Comparison of ENCODE assay signal across 17 cellular contexts in genomic region chr19:36103040-36103626, GRCh38. TPM values are rescaled to one million over a fixed set of nuclear protein-coding genes. Genes with fewer than 3 reads are reported as not detected.
DNase-seq lines count a peak whose midpoint lies in the region; TF ChIP-seq lines count a peak whose summit lies in the region.
"Had no signal": no experiment of that assay in that cellular context is flagged by ENCODE, and none has a peak within 500 bp of the region (broad histone marks: within the 10 kb centered on the region; RNA-seq: fewer than 3 reads in every experiment).

No MANE protein-coding gene starts in this region.

- H3K9me3 Mint-ChIP-seq in Calu3 (ENCODE audit: low read depth, unreplicated experiment) = no peaks in the 10 kb centered on the region
- H3K9me3 Mint-ChIP-seq: CD4-positive, CD25-positive, alpha-beta regulatory T cell had no signal

- intact Hi-C loops in Calu3 (cut with micrococcal nuclease; ENCODE audit: unreplicated experiment) = no loop called here

- H3K27me3 Mint-ChIP-seq in Calu3 (ENCODE audit: unreplicated experiment) = no peaks in the 10 kb centered on the region
- H3K27me3 Mint-ChIP-seq: CD4-positive, CD25-positive, alpha-beta regulatory T cell had no signal

- BruUV-seq in Calu3 (replicated peaks; lab: Mats Ljungman, UMichigan) = TSS peak; percentile 22

- peaks cover 9% of the 10 kb centered on the region for H3K79me1 ChIP-seq in neuronal stem cell (ENCODE audit: low read depth, low read length)

- H2BK15ac ChIP-seq in neuronal stem cell (ENCODE audit: low read length) = no peak overlapping the region

- H3K4ac ChIP-seq in neuronal stem cell (ENCODE audit: low read length) = no peak overlapping the region

- H3K4me2 ChIP-seq in neuronal stem cell (ENCODE audit: insufficient read depth, low read length, poor library complexity, severe bottlenecking) = peak overlapping the region; percentile 2

- H2BK5ac ChIP-seq in neuronal stem cell (ENCODE audit: low read length) = no peak overlapping the region

- H3K27me3 ChIP-seq in neuronal stem cell (ENCODE audit: control insufficient read depth in 3 of 3, insufficient read depth in 3 of 3, low read depth in 1 of 3, low read length in 3 of 3) = no peaks in the 10 kb centered on the region
- H3K27me3 ChIP-seq: SJSA1 had no signal

- TF ChIP-seq CTCF in Calu3 (IDR thresholded peaks at IDR 0.05; ENCODE audit: unreplicated experiment) (no peak), VCaP (conservative IDR thresholded peaks at IDR 0.05) (no peak), coronary artery (IDR thresholded peaks at IDR 0.05) (no peak)

- no peak overlapping the region for H4K91ac ChIP-seq in neuronal stem cell (ENCODE audit: low read depth, low read length, poor library complexity)

- H3K27ac ChIP-seq in VCaP = peak overlapping the region; percentile 47; the same call in 1 of the 2 replicates
- H3K27ac ChIP-seq in neuronal stem cell (replicated peaks; ENCODE audit: low read length) = no peak overlapping the region
- no peak overlapping the region for H3K27ac ChIP-seq in coronary artery
- H3K27ac ChIP-seq in substantia nigra (ENCODE audit: low read depth, low read length, poor library complexity, severe bottlenecking) = no peak overlapping the region
- H3K27ac ChIP-seq: SJSA1 had no signal

- WGBS in neuronal stem cell (ENCODE audit: extremely low coverage in 2 of 2, insufficient read length in 2 of 2, insufficient replicate concordance in 1 of 2), 2 donors = no CpG with 5 or more reads among the region's 24 CpGs

- H3K36me3 Mint-ChIP-seq in Calu3 (ENCODE audit: insufficient read depth, unreplicated experiment) = peaks cover 57% of the 10 kb centered on the region
- H3K36me3 Mint-ChIP-seq: CD4-positive, CD25-positive, alpha-beta regulatory T cell had no signal

- H2BK12ac ChIP-seq in neuronal stem cell (ENCODE audit: low read length) = no peak overlapping the region

- no peak overlapping the region for H3K4me3 Mint-ChIP-seq in Calu3 (ENCODE audit: low read depth, unreplicated experiment)

- no peak overlapping the region for H2AK5ac ChIP-seq in neuronal stem cell (ENCODE audit: low read depth, low read length)

- peak overlapping the region in 1 of 2 donors; percentile 40 for H3K4me3 ChIP-seq in neuronal stem cell (ENCODE audit: low read length in 2 of 2)
- no peak overlapping the region for H3K4me3 ChIP-seq in coronary artery
- H3K4me3 ChIP-seq: SJSA1 had no signal

- CTCF ChIA-PET in Calu3 (lab: Charles Lee) = interaction anchor here (0.7 kb wide), 1 partner anchor 24 kb away, joined by 3 read pairs; no protein-coding TSS in a partner anchor

- DNase-seq in Calu3 (no peak), neuronal stem cell (ENCODE audit: low spot score) (no peak), coronary artery (ENCODE audit: low spot score) (no peak), substantia nigra (lab: John Stamatoyannopoulos, UW) (no peak)
- DNase-seq: CD4-positive, CD25-positive, alpha-beta regulatory T cell; DMS79; KBM-7; NCI-H1092; NCI-H1436; NCI-H187 treated with DMSO at 0.1 percent for 48 hours; NCI-H2107; NCI-H446 treated with DMSO at 0.1 percent for 48 hours; NCI-H526 treated with DMSO at 0.1 percent for 48 hours; OCI-M1 had no signal

- H3K18ac ChIP-seq in neuronal stem cell (ENCODE audit: low read length) = peak overlapping the region; percentile 57

- peaks cover 0 to 2% of the 10 kb centered on the region in 2 donors for H3K4me1 ChIP-seq in neuronal stem cell (ENCODE audit: control insufficient read depth in 2 of 2, insufficient read depth in 1 of 2, low read depth in 1 of 2, low read length in 2 of 2)
- H3K4me1 ChIP-seq: SJSA1 had no signal

- no peaks in the 10 kb centered on the region for H3K4me1 Mint-ChIP-seq in Calu3 (ENCODE audit: low read depth, unreplicated experiment)

- H3K27ac Mint-ChIP-seq in Calu3 (ENCODE audit: unreplicated experiment) = no peak overlapping the region

- H3K9me3 ChIP-seq in neuronal stem cell (replicated peaks in 1 of 2; ENCODE audit: control insufficient read depth in 2 of 2, insufficient read depth in 1 of 2, low read depth in 1 of 2, low read length in 2 of 2) = no peaks in the 10 kb centered on the region
- H3K9me3 ChIP-seq: SJSA1 had no signal

- peaks cover 63 to 88% of the 10 kb centered on the region in 2 donors for H3K36me3 ChIP-seq in neuronal stem cell (replicated peaks in 1 of 2; ENCODE audit: control insufficient read depth in 2 of 2, insufficient read depth in 2 of 2, low read length in 2 of 2)

- no peak overlapping the region for H3K9ac ChIP-seq in neuronal stem cell (ENCODE audit: low read depth, low read length, poor library complexity)

- no peak overlapping the region for H3K14ac ChIP-seq in neuronal stem cell (ENCODE audit: low read length)

- H2AFZ ChIP-seq in neuronal stem cell (ENCODE audit: low read length) = no peak overlapping the region

- no peak overlapping the region for H4K8ac ChIP-seq in neuronal stem cell (ENCODE audit: low read depth, low read length)

- no peak overlapping the region for H2BK120ac ChIP-seq in neuronal stem cell (ENCODE audit: low read depth, low read length)

- H3K23ac ChIP-seq in neuronal stem cell (ENCODE audit: low read depth, low read length, poor library complexity) = peak overlapping the region; percentile 80

RNA-seq across cellular contexts. Expression of gene OVOL3, which starts 7.8 kb away (rescaled TPM):
- not detected in 2 replicates for total RNA-seq in Calu3 (2022)
- 0.13 TPM for polyA plus RNA-seq in neuronal stem cell (2013, experiment 1 of 2)
- polyA plus RNA-seq in neuronal stem cell (2013, experiment 2 of 2) = 0.07 TPM
- total RNA-seq: CD4-positive, CD25-positive, alpha-beta regulatory T cell; SJSA1 had no signal
- polyA plus RNA-seq: BJ; CD4-positive, CD25-positive, alpha-beta regulatory T cell had no signal

RNA-seq across cellular contexts. Expression of gene POLR2I, which starts 11.5 kb away (rescaled TPM):
- 91.6 and 92.2 TPM in 2 replicates for total RNA-seq in Calu3 (2022)
- polyA plus RNA-seq in neuronal stem cell (2013, experiment 1 of 2) = 186 TPM
- 182 TPM for polyA plus RNA-seq in neuronal stem cell (2013, experiment 2 of 2)

RNA-seq across cellular contexts. Expression of gene TBCB, which starts 12.1 kb away (rescaled TPM):
- total RNA-seq in Calu3 (2022) = 204 and 210 TPM in 2 replicates
- polyA plus RNA-seq in neuronal stem cell (2013, experiment 1 of 2) = 314 TPM
- polyA plus RNA-seq in neuronal stem cell (2013, experiment 2 of 2) = 323 TPM

RNA-seq across cellular contexts. Expression of gene CAPNS1, which starts 36.7 kb away (rescaled TPM):
- 823 and 894 TPM in 2 replicates for total RNA-seq in Calu3 (2022)
- 305 TPM for polyA plus RNA-seq in neuronal stem cell (2013, experiment 1 of 2)
- polyA plus RNA-seq in neuronal stem cell (2013, experiment 2 of 2) = 308 TPM

RNA-seq across cellular contexts. Expression of gene WDR62, which starts 48.4 kb away (rescaled TPM):
- total RNA-seq in Calu3 (2022) = 25.5 and 29.6 TPM in 2 replicates
- polyA plus RNA-seq in neuronal stem cell (2013, experiment 1 of 2) = 14.6 TPM
- 14.1 TPM for polyA plus RNA-seq in neuronal stem cell (2013, experiment 2 of 2)
